8 cellular contexts compared by ENCODE assay signal in genomic region chr12:122081697-122082221, GRCh38. TPM values are rescaled to one million over a fixed set of nuclear protein-coding genes. Genes with fewer than 3 reads are reported as not detected.
DNase-seq lines count a peak whose midpoint lies in the region; ATAC-seq and TF ChIP-seq lines count a peak whose summit lies in the region.

No MANE protein-coding gene starts in this region.

- H3K9me3 ChIP-seq in RWPE2 (ENCODE audit: severe bottlenecking) = no peaks in the 10 kb centered on the region
- H3K9me3 ChIP-seq in mucosa of stomach (ENCODE audit: control insufficient read depth, low read length) = no peaks in the 10 kb centered on the region

- DNase-seq in NCI-H2107 treated with DMSO at 0.1 percent for 48 hours (lab: John Stamatoyannopoulos, UW; ENCODE audit: unreplicated experiment) (peak; percentile 17), NCI-H2107 (lab: John Stamatoyannopoulos, UW) (no peak), RWPE2 (ENCODE audit: low spot score) (no peak), dorsolateral prefrontal cortex (peak in 1 of 10 donors; percentile 20)

- peak; percentile 43 for ATAC-seq in HG02610 (IDR thresholded peaks at IDR 0.05; ENCODE audit: unreplicated experiment)
- no peak for ATAC-seq in RWPE2 (ENCODE audit: low read depth)
- ATAC-seq in GM19324 (IDR thresholded peaks at IDR 0.05; ENCODE audit: low FRiP score, unreplicated experiment) = no peak
- no peak for ATAC-seq in GM19023 (IDR thresholded peaks at IDR 0.05; ENCODE audit: unreplicated experiment)

- TF ChIP-seq CTCF in RWPE2 (IDR thresholded peaks at IDR 0.05; ENCODE audit: poor library complexity, severe bottlenecking) = no peak
- TF ChIP-seq CTCF in dorsolateral prefrontal cortex (IDR thresholded peaks at IDR 0.05 in 54 of 56, conservative IDR thresholded peaks at IDR 0.05 in 2 of 56; ENCODE audit: low read depth in 1 of 56, partially characterized antibody in 56 of 56) = peak in 3 of 56 donors; percentile 11 to 26 (median 15)

- peaks cover 19% of the 10 kb centered on the region for H3K4me1 ChIP-seq in RWPE2 (ENCODE audit: insufficient read depth, poor library complexity, severe bottlenecking)
- peaks cover 35% of the 10 kb centered on the region for H3K4me1 ChIP-seq in mucosa of stomach (ENCODE audit: control insufficient read depth, insufficient read depth, low read length)

- H3K27ac ChIP-seq in RWPE2 (ENCODE audit: poor library complexity, severe bottlenecking) = peak overlapping the region; percentile 93
- H3K27ac ChIP-seq in dorsolateral prefrontal cortex = peak overlapping the region in 50 of 59 donors; percentile 5 to 86 (median 65)

- peak overlapping the region; percentile 92 for H3K4me3 ChIP-seq in RWPE2 (ENCODE audit: severe bottlenecking)
- H3K4me3 ChIP-seq in dorsolateral prefrontal cortex = peak overlapping the region in 55 of 59 donors; percentile 12 to 96 (median 82)
- H3K4me3 ChIP-seq in mucosa of stomach (ENCODE audit: low read length) = no peak overlapping the region

- peak overlapping the region; percentile 36 for H3K9ac ChIP-seq in mucosa of stomach (ENCODE audit: low read length)

- H3K27me3 ChIP-seq in RWPE2 (ENCODE audit: insufficient read depth, poor library complexity, severe bottlenecking) = no peaks in the 10 kb centered on the region
- H3K27me3 ChIP-seq in dorsolateral prefrontal cortex = no peaks in the 10 kb centered on the region
- H3K27me3 ChIP-seq in mucosa of stomach (ENCODE audit: control insufficient read depth, insufficient read depth, low read length) = no peaks in the 10 kb centered on the region

- intact Hi-C loops in dorsolateral prefrontal cortex (cut with DNase I) = loop anchor here in 1 of 2 donors (5.0 kb wide), 1 partner anchor 736 kb away; no protein-coding TSS in a partner anchor

- H3K36me3 ChIP-seq in RWPE2 (ENCODE audit: low read depth) (peaks cover 45% of the 10 kb centered on the region), mucosa of stomach (ENCODE audit: control insufficient read depth, insufficient read depth, low read length) (no peaks in the 10 kb centered on the region)

RNA-seq across cellular contexts. Expression of gene MLXIP, which starts 3.2 kb away (rescaled TPM):
- total RNA-seq in dorsolateral prefrontal cortex = 10 to 100 TPM; 22.2 to 78.4 (median 49.7) TPM
